Comparison of ENCODE assay signal across 8 cellular contexts in genomic region chr11:57668467-57668890, GRCh38. TPM values are rescaled to one million over a fixed set of nuclear protein-coding genes. Genes with fewer than 3 reads are reported as not detected.
DNase-seq lines count a peak whose midpoint lies in the region; ATAC-seq and TF ChIP-seq lines count a peak whose summit lies in the region.

No MANE protein-coding gene starts in this region.

- peaks cover 14% of the 10 kb centered on the region for H3K36me3 Mint-ChIP-seq in T-helper 2 cell treated with Interferon-gamma antibody and Interleukin-4, amounts not matched to agents 5 μg/mL and 100 μg/mL, for 36 hours (ENCODE audit: low read depth)

- no peak overlapping the region for H4K8ac ChIP-seq in neuronal stem cell (ENCODE audit: low read depth, low read length)

- peak overlapping the region; percentile 87 for H3K9ac ChIP-seq in neuronal stem cell (ENCODE audit: low read depth, low read length, poor library complexity)

- no peak overlapping the region for H2BK120ac ChIP-seq in neuronal stem cell (ENCODE audit: low read depth, low read length)

- peak overlapping the region; percentile 26 for H3K4ac ChIP-seq in neuronal stem cell (ENCODE audit: low read length)

- DNase-seq in activated CD8-positive, alpha-beta memory T cell treated with anti-CD3 and anti-CD28 coated beads for 48 hours (ENCODE audit: low read depth in 2 of 3, low spot score in 2 of 3): peak in 2 of 3 experiments; percentile 23 to 26
- no peak for DNase-seq in activated CD8-positive, alpha-beta memory T cell treated with anti-CD3 and anti-CD28 coated beads for 24 hours
- no peak for DNase-seq in T-helper 2 cell treated with Interferon-gamma antibody and Interleukin-4, amounts not matched to agents 5 μg/mL and 100 μg/mL, for 36 hours (ENCODE audit: low spot score)
- DNase-seq in epithelial cell of prostate (ENCODE audit: low read depth, low spot score): no peak
- DNase-seq in neuronal stem cell (ENCODE audit: low spot score): no peak
- DNase-seq in DMS79 treated with DMSO at 0.1 percent for 48 hours (lab: John Stamatoyannopoulos, UW): no peak
- DNase-seq in GM20000 (ENCODE audit: low spot score): no peak

- H4K91ac ChIP-seq in neuronal stem cell (ENCODE audit: low read depth, low read length, poor library complexity): no peak overlapping the region

- peak overlapping the region; percentile 82 for H2AFZ ChIP-seq in neuronal stem cell (ENCODE audit: low read length)

- H3K14ac ChIP-seq in neuronal stem cell (ENCODE audit: low read length): no peak overlapping the region

- no peaks in the 10 kb centered on the region for H3K9me3 ChIP-seq in neuronal stem cell (replicated peaks in 1 of 2; ENCODE audit: control insufficient read depth in 2 of 2, insufficient read depth in 1 of 2, low read depth in 1 of 2, low read length in 2 of 2)

- H3K18ac ChIP-seq in neuronal stem cell (ENCODE audit: low read length): peak overlapping the region; percentile 98

- H3K4me3 ChIP-seq in neuronal stem cell (ENCODE audit: low read length in 2 of 2): peak overlapping the region; percentile 82 to 83

- peak overlapping the region; percentile 98 for H3K27ac ChIP-seq in epithelial cell of prostate
- peak overlapping the region; percentile 97 for H3K27ac ChIP-seq in neuronal stem cell (replicated peaks; ENCODE audit: low read length)

- peak overlapping the region; percentile 89 for H3K4me3 Mint-ChIP-seq in T-helper 2 cell treated with Interferon-gamma antibody and Interleukin-4, amounts not matched to agents 5 μg/mL and 100 μg/mL, for 36 hours

- H3K4me2 ChIP-seq in neuronal stem cell (ENCODE audit: insufficient read depth, low read length, poor library complexity, severe bottlenecking): peak overlapping the region; percentile 71

- peaks cover 4% of the 10 kb centered on the region for H3K79me1 ChIP-seq in neuronal stem cell (ENCODE audit: low read depth, low read length)

- peaks cover 0 to 4% of the 10 kb centered on the region in 2 donors for H3K4me1 ChIP-seq in neuronal stem cell (ENCODE audit: control insufficient read depth in 2 of 2, insufficient read depth in 1 of 2, low read depth in 1 of 2, low read length in 2 of 2)

- H3K27me3 Mint-ChIP-seq in T-helper 2 cell treated with Interferon-gamma antibody and Interleukin-4, amounts not matched to agents 5 μg/mL and 100 μg/mL, for 36 hours (ENCODE audit: low read depth): no peaks in the 10 kb centered on the region

- peaks cover 23% of the 10 kb centered on the region for H3K4me1 Mint-ChIP-seq in T-helper 2 cell treated with Interferon-gamma antibody and Interleukin-4, amounts not matched to agents 5 μg/mL and 100 μg/mL, for 36 hours (ENCODE audit: low read depth)

- no peak overlapping the region for H2BK12ac ChIP-seq in neuronal stem cell (ENCODE audit: low read length)

- H3K9me3 Mint-ChIP-seq in T-helper 2 cell treated with Interferon-gamma antibody and Interleukin-4, amounts not matched to agents 5 μg/mL and 100 μg/mL, for 36 hours: no peaks in the 10 kb centered on the region

- WGBS in neuronal stem cell (ENCODE audit: extremely low coverage in 2 of 2, insufficient read length in 2 of 2, insufficient replicate concordance in 1 of 2), 2 donors: no CpG with 5 or more reads among the region's 27 CpGs

- H2AK5ac ChIP-seq in neuronal stem cell (ENCODE audit: low read depth, low read length): peak overlapping the region; percentile 71

- peak overlapping the region; percentile 75 for H2BK15ac ChIP-seq in neuronal stem cell (ENCODE audit: low read length)

- peak overlapping the region; percentile 99 for H3K23ac ChIP-seq in neuronal stem cell (ENCODE audit: low read depth, low read length, poor library complexity)

- peak; percentile 15 for ATAC-seq in HG03045 (IDR thresholded peaks at IDR 0.05; ENCODE audit: unreplicated experiment)

- H2BK5ac ChIP-seq in neuronal stem cell (ENCODE audit: low read length): peak overlapping the region; percentile 95

- H3K27ac Mint-ChIP-seq in T-helper 2 cell treated with Interferon-gamma antibody and Interleukin-4, amounts not matched to agents 5 μg/mL and 100 μg/mL, for 36 hours: peak overlapping the region; percentile 98

- H3K36me3 ChIP-seq in neuronal stem cell (replicated peaks in 1 of 2; ENCODE audit: control insufficient read depth in 2 of 2, insufficient read depth in 2 of 2, low read length in 2 of 2): peaks cover 12 to 26% of the 10 kb centered on the region in 2 donors

- TF ChIP-seq CTCF in GM20000 (IDR thresholded peaks at IDR 0.05; ENCODE audit: extremely low read depth, missing control alignments): no peak

- H3K27me3 ChIP-seq in neuronal stem cell (ENCODE audit: control insufficient read depth in 3 of 3, insufficient read depth in 3 of 3, low read depth in 1 of 3, low read length in 3 of 3): no peaks in the 10 kb centered on the region

RNA-seq across cellular contexts. Expression of gene ZDHHC5, which starts 0.6 kb away (rescaled TPM):
- 20.9 TPM for polyA plus RNA-seq in neuronal stem cell (2013, experiment 1 of 2)
- polyA plus RNA-seq in neuronal stem cell (2013, experiment 2 of 2): 21.0 TPM

RNA-seq across cellular contexts. Expression of gene CLP1, which starts 10.9 kb away (rescaled TPM):
- polyA plus RNA-seq in neuronal stem cell (2013, experiment 1 of 2): 8.7 TPM
- polyA plus RNA-seq in neuronal stem cell (2013, experiment 2 of 2): 8.7 TPM

RNA-seq across cellular contexts. Expression of gene YPEL4, which starts 18.8 kb away (rescaled TPM):
- 0.13 TPM for polyA plus RNA-seq in neuronal stem cell (2013, experiment 1 of 2)
- 0.04 TPM for polyA plus RNA-seq in neuronal stem cell (2013, experiment 2 of 2)

RNA-seq across cellular contexts. Expression of gene MED19, which starts 43.5 kb away (rescaled TPM):
- polyA plus RNA-seq in neuronal stem cell (2013, experiment 1 of 2): 42.5 TPM
- polyA plus RNA-seq in neuronal stem cell (2013, experiment 2 of 2): 41.5 TPM

RNA-seq across cellular contexts. Expression of gene TMX2, which starts 43.9 kb away (rescaled TPM):
- 51.1 TPM for polyA plus RNA-seq in neuronal stem cell (2013, experiment 1 of 2)
- polyA plus RNA-seq in neuronal stem cell (2013, experiment 2 of 2): 50.7 TPM

Comparison
In these comparisons a context has a peak if more than half of its experiments do, and no peak if none do; other contexts are left out.
1. DNase-seq: peak in activated CD8-positive, alpha-beta memory T cell treated with anti-CD3 and anti-CD28 coated beads for 48 hours (2 of 3); none in activated CD8-positive, alpha-beta memory T cell treated with anti-CD3 and anti-CD28 coated beads for 24 hours (single experiment), T-helper 2 cell treated with Interferon-gamma antibody and Interleukin-4, amounts not matched to agents 5 μg/mL and 100 μg/mL, for 36 hours (single experiment), epithelial cell of prostate (single experiment), neuronal stem cell (single experiment), DMS79 treated with DMSO at 0.1 percent for 48 hours (single experiment) and GM20000 (single experiment).